ENCODE assay signal across 15 cellular contexts in genomic region chr4:1136028-1136427, GRCh38. TPM values are rescaled to one million over a fixed set of nuclear protein-coding genes. Genes with fewer than 3 reads are reported as not detected.
DNase-seq lines count a peak whose midpoint lies in the region; ATAC-seq, FAIRE-seq and TF ChIP-seq lines count a peak whose summit lies in the region.
"Had no signal": no experiment of that assay in that cellular context is flagged by ENCODE, and none has a peak within 500 bp of the region (broad histone marks: within the 10 kb centered on the region; RNA-seq: fewer than 3 reads in every experiment).

No MANE protein-coding gene starts in this region.

- DNase-seq in activated CD4-positive, alpha-beta T cell treated with anti-CD3 and anti-CD28 coated beads, Interleukin-2, amount 10 ng/mL, durations not matched to agents 7 days and 5 days: no peak
- DNase-seq in activated CD4-positive, alpha-beta T cell treated with anti-CD3 and anti-CD28 coated beads for 4 hours: no peak
- DNase-seq in MM.1S: peak; percentile 51
- DNase-seq in fibroblast of the aortic adventitia (ENCODE audit: low read depth): peak; percentile 10
- peak; percentile 68 to 90 (median 86) for DNase-seq in pancreas
- DNase-seq in Right ventricle myocardium superior: no peak
- DNase-seq in HFFc6: no peak
- no peak for DNase-seq in progenitor cell of endocrine pancreas (ENCODE audit: low spot score, unreplicated experiment)
- DNase-seq: effector CD8-positive, alpha-beta T cell; Karpas-422; left ventricle myocardium inferior; NCI-H446 treated with DMSO at 0.1 percent for 48 hours; nephron progenitor cell; stomach had no signal

- H3K79me2 ChIP-seq in MM.1S (ENCODE audit: low read length): no peaks in the 10 kb centered on the region

- H3K4me1 Mint-ChIP-seq in activated CD4-positive, alpha-beta T cell treated with anti-CD3 and anti-CD28 coated beads, Interleukin-2, amount 10 ng/mL, durations not matched to agents 7 days and 5 days: peaks cover 25% of the 10 kb centered on the region
- H3K4me1 Mint-ChIP-seq in HFFc6 (ENCODE audit: low read depth) (peaks cover 9% of the 10 kb centered on the region; the same call in 1 of the 2 replicates), progenitor cell of endocrine pancreas (ENCODE audit: low read depth) (no peaks in the 10 kb centered on the region)

- WGBS in pancreas, 2 donors: 23 to 34% methylated on average over 6 of the region's 6 CpGs

- H3K27me3 Mint-ChIP-seq in activated CD4-positive, alpha-beta T cell treated with anti-CD3 and anti-CD28 coated beads, Interleukin-2, amount 10 ng/mL, durations not matched to agents 7 days and 5 days: peaks cover 13% of the 10 kb centered on the region
- H3K27me3 Mint-ChIP-seq in HFFc6 (ENCODE audit: insufficient read depth) (peaks cover 42% of the 10 kb centered on the region), progenitor cell of endocrine pancreas (peaks cover 9% of the 10 kb centered on the region)

- intact Hi-C loops in pancreas (cut with DNase I): loop anchor here in 2 of 3 donors (10.0 kb wide), 2 partner anchors 109 to 209 kb away; partner anchors contain the start of genes CTBP1 (in 1 of the 2) and UVSSA (in 1 of the 2)
- intact Hi-C loops in Right ventricle myocardium superior (cut with DNase I): loop anchor here (10.0 kb wide), 1 partner anchor 389 kb away; no protein-coding TSS in a partner anchor

- H3K27ac ChIP-seq in MM.1S (ENCODE audit: low read length): no peak overlapping the region; the same call in 1 of the 2 replicates
- peak overlapping the region; percentile 50 to 66 (median 66) for H3K27ac ChIP-seq in pancreas
- H3K27ac ChIP-seq: left ventricle myocardium inferior, stomach had no signal

- H3K27me3 ChIP-seq in MM.1S (replicated peaks; ENCODE audit: insufficient read depth, low read length): no peaks in the 10 kb centered on the region
- no peaks in the 10 kb centered on the region for H3K27me3 ChIP-seq in pancreas

- POLR2A ChIA-PET in activated CD4-positive, alpha-beta T cell treated with anti-CD3 and anti-CD28 coated beads, Interleukin-2, amount 10 ng/mL, durations not matched to agents 7 days and 5 days (lab: Charles Lee): no interaction called here

- no peak for FAIRE-seq in pancreas (lab: Jason Lieb, UNC)

- no peak overlapping the region for H2AFZ ChIP-seq in MM.1S (ENCODE audit: low read length)

- no peaks in the 10 kb centered on the region for H4K20me1 ChIP-seq in MM.1S (ENCODE audit: insufficient read depth, low read length)

- H3K9me3 ChIP-seq in MM.1S (replicated peaks; ENCODE audit: insufficient read depth, low read length) (no peaks in the 10 kb centered on the region), pancreas (no peaks in the 10 kb centered on the region)
- H3K9me3 ChIP-seq: left ventricle myocardium inferior, stomach had no signal

- no peaks in the 10 kb centered on the region for H3K9me2 ChIP-seq in MM.1S (replicated peaks; ENCODE audit: insufficient read depth, low read length)

- peaks cover 7% of the 10 kb centered on the region for H3K36me3 Mint-ChIP-seq in activated CD4-positive, alpha-beta T cell treated with anti-CD3 and anti-CD28 coated beads, Interleukin-2, amount 10 ng/mL, durations not matched to agents 7 days and 5 days (ENCODE audit: low read depth)
- H3K36me3 Mint-ChIP-seq in HFFc6 (ENCODE audit: low read depth): no peaks in the 10 kb centered on the region
- peaks cover 3% of the 10 kb centered on the region for H3K36me3 Mint-ChIP-seq in progenitor cell of endocrine pancreas (ENCODE audit: insufficient read depth)
- H3K36me3 Mint-ChIP-seq: activated naive CD4-positive, alpha-beta T cell treated with anti-CD3 and anti-CD28 coated beads, Interleukin-2, amount 50 U/mL, for 72 hours had no signal

- H3K27ac Mint-ChIP-seq in activated CD4-positive, alpha-beta T cell treated with anti-CD3 and anti-CD28 coated beads, Interleukin-2, amount 10 ng/mL, durations not matched to agents 7 days and 5 days: peak overlapping the region; percentile 48
- H3K27ac Mint-ChIP-seq in HFFc6 (no peak overlapping the region), progenitor cell of endocrine pancreas (no peak overlapping the region)
- H3K27ac Mint-ChIP-seq: activated naive CD4-positive, alpha-beta T cell treated with anti-CD3 and anti-CD28 coated beads, Interleukin-2, amount 50 U/mL, for 72 hours; nephron progenitor cell had no signal

- H3K4me3 ChIP-seq in MM.1S (ENCODE audit: low read length): no peak overlapping the region
- H3K4me3 ChIP-seq in fibroblast of the aortic adventitia (ENCODE audit: low read depth, low read length): no peak overlapping the region
- peak overlapping the region; percentile 31 to 46 (median 39) for H3K4me3 ChIP-seq in pancreas
- H3K4me3 ChIP-seq: left ventricle myocardium inferior, stomach had no signal

- no peaks in the 10 kb centered on the region for H3K9me3 Mint-ChIP-seq in activated CD4-positive, alpha-beta T cell treated with anti-CD3 and anti-CD28 coated beads, Interleukin-2, amount 10 ng/mL, durations not matched to agents 7 days and 5 days
- H3K9me3 Mint-ChIP-seq in HFFc6: no peaks in the 10 kb centered on the region
- H3K9me3 Mint-ChIP-seq in progenitor cell of endocrine pancreas (ENCODE audit: low read depth): no peaks in the 10 kb centered on the region
- H3K9me3 Mint-ChIP-seq: activated naive CD4-positive, alpha-beta T cell treated with anti-CD3 and anti-CD28 coated beads, Interleukin-2, amount 50 U/mL, for 72 hours had no signal

- H3K4me1 ChIP-seq in MM.1S (ENCODE audit: low read length): 0 out of 2 replicates have a peak, but pooled peaks cover 5% of the 10 kb centered on the region
- H3K4me1 ChIP-seq in pancreas: peaks cover 6 to 10% (median 9%) of the 10 kb centered on the region in 3 donors
- H3K4me1 ChIP-seq: left ventricle myocardium inferior had no signal

- no peaks in the 10 kb centered on the region for H3F3A ChIP-seq in MM.1S (ENCODE audit: insufficient read depth, low read length)

- H3K9ac ChIP-seq in MM.1S (ENCODE audit: low read length): no peak overlapping the region

- TF ChIP-seq CTCF in MM.1S (IDR thresholded peaks at IDR 0.05; ENCODE audit: low read length): no peak
- no peak for TF ChIP-seq CTCF in fibroblast of the aortic adventitia (IDR thresholded peaks at IDR 0.05; ENCODE audit: insufficient read depth, low read length)
- TF ChIP-seq CTCF in pancreas (IDR thresholded peaks at IDR 0.05): no peak
- TF ChIP-seq CTCF in HFFc6 (IDR thresholded peaks at IDR 0.05): no peak
- TF ChIP-seq CTCF in progenitor cell of endocrine pancreas (IDR thresholded peaks at IDR 0.05; ENCODE audit: unreplicated experiment): no peak

- H3K36me3 ChIP-seq in MM.1S (replicated peaks; ENCODE audit: insufficient read depth, low read length) (no peaks in the 10 kb centered on the region), pancreas (no peaks in the 10 kb centered on the region)
- H3K36me3 ChIP-seq: left ventricle myocardium inferior, stomach had no signal

- CTCF ChIA-PET in activated CD4-positive, alpha-beta T cell treated with anti-CD3 and anti-CD28 coated beads, Interleukin-2, amount 10 ng/mL, durations not matched to agents 7 days and 5 days (lab: Charles Lee): interaction anchor here (0.7 to 1.2 kb wide), 2 partner anchors 17 to 220 kb away, joined by 3 to 4 read pairs; no protein-coding TSS in a partner anchor

- no peak overlapping the region for H3K4me3 Mint-ChIP-seq in activated CD4-positive, alpha-beta T cell treated with anti-CD3 and anti-CD28 coated beads, Interleukin-2, amount 10 ng/mL, durations not matched to agents 7 days and 5 days
- H3K4me3 Mint-ChIP-seq in HFFc6 (no peak overlapping the region), progenitor cell of endocrine pancreas (ENCODE audit: low read depth) (no peak overlapping the region)
- H3K4me3 Mint-ChIP-seq: nephron progenitor cell had no signal

- H3K4me2 ChIP-seq in MM.1S (ENCODE audit: low read depth, low read length): no peak overlapping the region

- ATAC-seq in pancreas (peak; percentile 89 to 94 (median 92)), Right ventricle myocardium superior (ENCODE audit: poor library complexity) (no peak)
- ATAC-seq: activated naive CD4-positive, alpha-beta T cell treated with anti-CD3 and anti-CD28 coated beads, Interleukin-2, amount 50 U/mL, for 72 hours had no signal

RNA-seq across cellular contexts. Expression of gene RNF212, which starts 22.7 kb away (rescaled TPM):
- total RNA-seq in activated CD4-positive, alpha-beta T cell treated with anti-CD3 and anti-CD28 coated beads, Interleukin-2, amount 10 ng/mL, durations not matched to agents 7 days and 5 days: 1 to 10 TPM; 3.2 to 3.5 TPM
- 2.8 and 6.9 TPM in 2 replicates for total RNA-seq in fibroblast of the aortic adventitia (ENCODE audit: low replicate concordance)
- 10 to 100 TPM; 12.0 to 28.0 (median 16.8) TPM for total RNA-seq in pancreas
- polyA plus RNA-seq in pancreas: 10 to 100 TPM; 19.0 to 40.3 TPM
- 0.30 TPM for total RNA-seq in Right ventricle myocardium superior
- not detected for total RNA-seq in HFFc6 (2021; fragmentation: NEBNext Ultra II Directional; extraction: Animal tissue kit (Norgen Biotek cat#: 25700))
- total RNA-seq in progenitor cell of endocrine pancreas: 11.2 and 11.6 TPM in 2 replicates
- total RNA-seq: left ventricle myocardium inferior had no signal

RNA-seq across cellular contexts. Expression of gene SPON2, which starts 36.4 kb away (rescaled TPM):
- 10 to 100 TPM; 21.5 to 28.3 TPM for total RNA-seq in activated CD4-positive, alpha-beta T cell treated with anti-CD3 and anti-CD28 coated beads, Interleukin-2, amount 10 ng/mL, durations not matched to agents 7 days and 5 days
- 21.1 and 409 TPM in 2 replicates for total RNA-seq in fibroblast of the aortic adventitia (ENCODE audit: low replicate concordance)
- 10 to 100 TPM in 3 of 6 donors, 1 to 10 TPM in 3; 3.1 to 45.2 (median 8.5) TPM for total RNA-seq in pancreas
- polyA plus RNA-seq in pancreas: 10 to 100 TPM; 10.1 to 13.0 TPM
- total RNA-seq in Right ventricle myocardium superior: 15.6 TPM
- total RNA-seq in HFFc6 (2021; fragmentation: NEBNext Ultra II Directional; extraction: Animal tissue kit (Norgen Biotek cat#: 25700)): 10 to 100 TPM; 12.0 to 53.5 (median 48.2) TPM
- 1.9 and 2.2 TPM in 2 replicates for total RNA-seq in progenitor cell of endocrine pancreas

Comparison
In these comparisons a context has a peak if more than half of its experiments do, and no peak if none do; other contexts are left out.
1. DNase-seq: peak in MM.1S (single experiment), fibroblast of the aortic adventitia (single experiment) and pancreas (6 of 6); none in activated CD4-positive, alpha-beta T cell treated with anti-CD3 and anti-CD28 coated beads, Interleukin-2, amount 10 ng/mL, durations not matched to agents 7 days and 5 days (single experiment), activated CD4-positive, alpha-beta T cell treated with anti-CD3 and anti-CD28 coated beads for 4 hours (0 of 2), Right ventricle myocardium superior (single experiment), HFFc6 (single experiment) and progenitor cell of endocrine pancreas (single experiment).
2. H3K4me3 ChIP-seq: peak in pancreas (4 of 4); none in MM.1S (single experiment) and fibroblast of the aortic adventitia (single experiment).